In genomic region chr10:82089327-82089726, GRCh38 we compare ENCODE assay signal across 26 cellular contexts.
DNase-seq lines count a peak whose midpoint lies in the region; ATAC-seq and TF ChIP-seq lines count a peak whose summit lies in the region.
"Had no signal": no experiment of that assay in that cellular context is flagged by ENCODE, and none has a peak within 500 bp of the region (broad histone marks: within the 10 kb centered on the region; RNA-seq: fewer than 3 reads in every experiment).

No MANE protein-coding gene starts in this region.

- WGBS in ectodermal cell, 2 experiments = 33 to 46% methylated on average over 2 of the region's 2 CpGs
- 35 to 38% (median 37%) methylated on average over 2 of the region's 2 CpGs for WGBS in ovary, 3 donors

- H3K27ac ChIP-seq in ectodermal cell (ENCODE audit: insufficient read depth, low read depth, low read length, poor library complexity, severe bottlenecking) (peak overlapping the region; percentile 3), ovary (no peak overlapping the region)
- H3K27ac ChIP-seq: A549, BLaER1, gastrocnemius medialis, Peyer's patch, SK-N-MC, spleen, stomach had no signal

- no peaks in the 10 kb centered on the region for H3K27me3 ChIP-seq in ectodermal cell (ENCODE audit: control insufficient read depth, insufficient read depth, low read length, poor library complexity, severe bottlenecking)
- H3K27me3 ChIP-seq in ovary = no peaks in the 10 kb centered on the region
- H3K27me3 ChIP-seq: BLaER1, gastrocnemius medialis, Peyer's patch, spleen, stomach had no signal

- TF ChIP-seq POLR2A in ovary (IDR thresholded peaks at IDR 0.05) = no peak

- H3K4me3 ChIP-seq in ectodermal cell (ENCODE audit: insufficient read depth, low read depth, low read length) (no peak overlapping the region), ovary (no peak overlapping the region)
- H3K4me3 ChIP-seq: A549, BLaER1, gastrocnemius medialis, GM12878, Peyer's patch, SK-N-MC, spleen, stomach had no signal

- H3K4me1 ChIP-seq in ectodermal cell (ENCODE audit: control insufficient read depth, insufficient read depth, low read length) = peaks cover 8% of the 10 kb centered on the region
- no peaks in the 10 kb centered on the region for H3K4me1 ChIP-seq in ovary (ENCODE audit: insufficient read depth)
- H3K4me1 ChIP-seq: A549, gastrocnemius medialis, Peyer's patch, spleen, stomach had no signal

- ATAC-seq in GM18511 (IDR thresholded peaks at IDR 0.05; ENCODE audit: unreplicated experiment) = no peak
- ATAC-seq: A549, esophagus mucosa, gastrocnemius medialis, GM12878, left colon had no signal

- H3K36me3 ChIP-seq in ectodermal cell (ENCODE audit: control insufficient read depth, insufficient read depth, low read length) (no peaks in the 10 kb centered on the region), ovary (no peaks in the 10 kb centered on the region)
- H3K36me3 ChIP-seq: gastrocnemius medialis, Peyer's patch, spleen, stomach had no signal

- no peak for TF ChIP-seq EP300 in ovary (IDR thresholded peaks at IDR 0.05)

- TF ChIP-seq CTCF in ovary (IDR thresholded peaks at IDR 0.05) = no peak

- DNase-seq in NCI-H2171 treated with DMSO at 0.1 percent for 48 hours (lab: John Stamatoyannopoulos, UW) = peak; percentile 7
- DNase-seq in NCI-H2171 (lab: John Stamatoyannopoulos, UW) = no peak
- DNase-seq in medulla oblongata (ENCODE audit: extremely low spot score) = peak; percentile 3
- no peak for DNase-seq in activated effector memory CD4-positive, alpha-beta T cell treated with anti-CD3 and anti-CD28 coated beads, Interleukin-2, amount 50 U/mL, for 16 hours
- DNase-seq in DMS79 treated with DMSO at 0.1 percent for 48 hours (lab: John Stamatoyannopoulos, UW) = no peak
- DNase-seq in ovary = no peak
- DNase-seq: activated CD4-positive, alpha-beta memory T cell treated with anti-CD3 and anti-CD28 coated beads, Interleukin-2, amount 10 ng/mL, durations not matched to agents 7 days and 5 days; activated CD4-positive, CD25-positive, alpha-beta regulatory T cell; activated naive CD4-positive, alpha-beta T cell; central memory CD4-positive, alpha-beta T cell; gastrocnemius medialis; KG1; left colon; NCI-H1694 treated with DMSO at 0.1 percent for 48 hours; NK-92 treated with Interleukin-12 subunit alpha and Interleukin-12 subunit beta, amount 100 ng/mL, for 24 hours; Peyer's patch; spleen; stimulated activated CD4-positive, alpha-beta T cell treated with anti-CD3 and anti-CD28 coated beads, Interleukin-4, amount 100 ng/mL, for 4 hours; stomach had no signal

- no peaks in the 10 kb centered on the region for H3K9me3 ChIP-seq in ectodermal cell (ENCODE audit: control insufficient read depth, low read length)
- H3K9me3 ChIP-seq in ovary = no peaks in the 10 kb centered on the region
- H3K9me3 ChIP-seq: A549, gastrocnemius medialis, Peyer's patch, stomach had no signal

- intact Hi-C loops in ovary (cut with DNase I) = no loop called here

Comparison
In these comparisons a context has a peak if more than half of its experiments do, and no peak if none do; other contexts are left out.
1. DNase-seq: peak in NCI-H2171 treated with DMSO at 0.1 percent for 48 hours (single experiment) and medulla oblongata (single experiment); none in NCI-H2171 (single experiment), activated effector memory CD4-positive, alpha-beta T cell treated with anti-CD3 and anti-CD28 coated beads, Interleukin-2, amount 50 U/mL, for 16 hours (single experiment), DMS79 treated with DMSO at 0.1 percent for 48 hours (single experiment) and ovary (0 of 5).